In the genomic region with DNA sequence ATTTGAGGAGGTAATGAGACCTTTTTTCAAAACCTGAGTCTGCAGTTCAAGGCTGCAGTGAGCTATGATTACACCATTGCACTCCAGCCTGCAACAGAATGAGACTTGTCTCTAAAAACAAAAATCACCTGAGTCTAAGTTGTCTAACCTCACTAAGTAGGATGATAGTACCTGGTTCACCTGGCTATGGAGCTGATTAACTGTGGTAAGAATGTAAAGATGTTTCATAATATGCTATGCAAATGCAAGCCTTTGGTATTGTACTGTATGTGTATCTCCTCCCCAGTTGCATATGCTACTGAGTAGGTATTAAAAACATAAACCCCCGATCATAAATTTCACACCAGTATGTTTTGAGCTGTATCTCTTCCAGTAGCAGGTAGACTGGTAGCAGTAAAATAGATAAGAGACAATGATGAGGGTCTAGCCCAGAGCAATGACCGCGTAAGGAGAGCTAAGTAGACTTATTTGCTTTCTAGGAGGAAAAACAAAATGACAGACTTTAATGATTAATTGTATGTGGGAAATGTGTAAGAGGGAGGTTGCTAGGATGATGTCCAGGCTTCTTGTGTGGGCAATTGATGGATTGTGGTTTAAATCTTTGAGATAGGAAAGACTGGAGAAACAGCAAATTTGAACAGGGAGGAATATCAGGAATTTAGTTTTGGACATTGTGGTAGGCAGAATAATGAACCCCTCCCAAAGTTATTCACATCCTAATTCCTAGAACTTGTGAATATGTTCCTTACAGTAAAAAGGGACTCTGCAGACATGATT, we compare ENCODE assay signal across 20 cellular contexts. TPM values are rescaled to one million over a fixed set of nuclear protein-coding genes. Genes with fewer than 3 reads are reported as not detected.
DNase-seq lines count a peak whose midpoint lies in the region; ATAC-seq, FAIRE-seq and TF ChIP-seq lines count a peak whose summit lies in the region.
"Had no signal": no experiment of that assay in that cellular context is flagged by ENCODE, and none has a peak within 500 bp of the region (broad histone marks: within the 10 kb centered on the region; RNA-seq: fewer than 3 reads in every experiment).

No MANE protein-coding gene starts in this region.

- no peak for TF ChIP-seq CTCF in bronchial epithelial cell (IDR thresholded peaks at IDR 0.05; ENCODE audit: insufficient read depth, low read length, severe bottlenecking)
- TF ChIP-seq CTCF in nephron (IDR thresholded peaks at IDR 0.05; ENCODE audit: unreplicated experiment in 3 of 3), result no peak

- no peaks in the 10 kb centered on the region for H3K36me3 ChIP-seq in bronchial epithelial cell (ENCODE audit: control insufficient read depth, insufficient read depth, low read length)
- H3K36me3 ChIP-seq: BE2C had no signal

- FAIRE-seq in bronchial epithelial cell (lab: Jason Lieb, UNC), result no peak
- FAIRE-seq: A549, D721Med, G401.6, GM12891 had no signal

- H3K4me3 Mint-ChIP-seq in activated T-helper 1 cell treated with anti-CD3 and anti-CD28 coated beads, Interleukin-12 subunit alpha, Interleukin-12 subunit beta, Interleukin-2, Interleukin-4 antibody, amounts not matched to agents 30 ng/mL and 10 ng/mL and 1 ng/mL, durations not matched to agents 14 hours and 24 hours and 36 hours, result no peak overlapping the region
- no peak overlapping the region for H3K4me3 Mint-ChIP-seq in nephron
- H3K4me3 Mint-ChIP-seq: CD4-positive, alpha-beta memory T cell; H9 had no signal

- H3K36me3 Mint-ChIP-seq in activated T-helper 1 cell treated with anti-CD3 and anti-CD28 coated beads, Interleukin-12 subunit alpha, Interleukin-12 subunit beta, Interleukin-2, Interleukin-4 antibody, amounts not matched to agents 30 ng/mL and 10 ng/mL and 1 ng/mL, durations not matched to agents 14 hours and 24 hours and 36 hours (ENCODE audit: low read depth), result peaks cover 27% of the 10 kb centered on the region
- H3K36me3 Mint-ChIP-seq in nephron (ENCODE audit: low read depth), result no peaks in the 10 kb centered on the region

- DNase-seq in NCI-H526 (lab: John Stamatoyannopoulos, UW), result peak; percentile 20 to 52
- DNase-seq in activated T-helper 1 cell treated with anti-CD3 and anti-CD28 coated beads, Interleukin-12 subunit alpha, Interleukin-12 subunit beta, Interleukin-2, Interleukin-4 antibody, amounts not matched to agents 30 ng/mL and 10 ng/mL and 1 ng/mL, durations not matched to agents 14 hours and 24 hours and 36 hours (ENCODE audit: low spot score), result no peak
- DNase-seq in bronchial epithelial cell (ENCODE audit: low read depth), result peak; percentile 65
- DNase-seq in NCI-H1105 treated with DMSO at 0.1 percent for 48 hours (lab: John Stamatoyannopoulos, UW), result no peak
- DNase-seq in NCI-H2081 treated with DMSO at 0.1 percent for 48 hours (lab: John Stamatoyannopoulos, UW), result no peak
- DNase-seq: BE2C; CD4-positive, alpha-beta memory T cell; COR-L47; DMS153; DMS79 treated with DMSO at 0.1 percent for 48 hours; EL; GOT3; H9 had no signal

- peaks cover 5% of the 10 kb centered on the region for H3K9me3 Mint-ChIP-seq in activated T-helper 1 cell treated with anti-CD3 and anti-CD28 coated beads, Interleukin-12 subunit alpha, Interleukin-12 subunit beta, Interleukin-2, Interleukin-4 antibody, amounts not matched to agents 30 ng/mL and 10 ng/mL and 1 ng/mL, durations not matched to agents 14 hours and 24 hours and 36 hours
- no peaks in the 10 kb centered on the region for H3K9me3 Mint-ChIP-seq in nephron
- H3K9me3 Mint-ChIP-seq: CD4-positive, alpha-beta memory T cell; H9 had no signal

- ATAC-seq in HG02981 (IDR thresholded peaks at IDR 0.05; ENCODE audit: unreplicated experiment), result no peak
- ATAC-seq: A549 had no signal

- no peak overlapping the region for H3K4me3 ChIP-seq in bronchial epithelial cell (ENCODE audit: low read depth, low read length)
- H3K4me3 ChIP-seq: A549 had no signal

- H3K4me1 Mint-ChIP-seq in activated T-helper 1 cell treated with anti-CD3 and anti-CD28 coated beads, Interleukin-12 subunit alpha, Interleukin-12 subunit beta, Interleukin-2, Interleukin-4 antibody, amounts not matched to agents 30 ng/mL and 10 ng/mL and 1 ng/mL, durations not matched to agents 14 hours and 24 hours and 36 hours (ENCODE audit: low read depth), result peaks cover 17% of the 10 kb centered on the region
- peaks cover 55% of the 10 kb centered on the region for H3K4me1 Mint-ChIP-seq in nephron
- H3K4me1 Mint-ChIP-seq: H9 had no signal

- peak overlapping the region; percentile 12 for H3K27ac Mint-ChIP-seq in activated T-helper 1 cell treated with anti-CD3 and anti-CD28 coated beads, Interleukin-12 subunit alpha, Interleukin-12 subunit beta, Interleukin-2, Interleukin-4 antibody, amounts not matched to agents 30 ng/mL and 10 ng/mL and 1 ng/mL, durations not matched to agents 14 hours and 24 hours and 36 hours
- H3K27ac Mint-ChIP-seq in nephron, result peak overlapping the region in 2 of 3 experiments; percentile 3 to 5
- H3K27ac Mint-ChIP-seq: H9 had no signal

- H3K27me3 ChIP-seq in bronchial epithelial cell (ENCODE audit: control insufficient read depth, insufficient read depth, low read length), result no peaks in the 10 kb centered on the region
- H3K27me3 ChIP-seq: BE2C had no signal

- intact Hi-C loops in activated T-helper 1 cell treated with anti-CD3 and anti-CD28 coated beads, Interleukin-12 subunit alpha, Interleukin-12 subunit beta, Interleukin-2, Interleukin-4 antibody, amounts not matched to agents 30 ng/mL and 10 ng/mL and 1 ng/mL, durations not matched to agents 14 hours and 24 hours and 36 hours (cut with micrococcal nuclease), result no loop called here

- peaks cover 10% of the 10 kb centered on the region for H3K27me3 Mint-ChIP-seq in activated T-helper 1 cell treated with anti-CD3 and anti-CD28 coated beads, Interleukin-12 subunit alpha, Interleukin-12 subunit beta, Interleukin-2, Interleukin-4 antibody, amounts not matched to agents 30 ng/mL and 10 ng/mL and 1 ng/mL, durations not matched to agents 14 hours and 24 hours and 36 hours (ENCODE audit: insufficient read depth)
- H3K27me3 Mint-ChIP-seq in nephron (ENCODE audit: low read depth), result no peaks in the 10 kb centered on the region
- H3K27me3 Mint-ChIP-seq: CD4-positive, alpha-beta memory T cell had no signal

RNA-seq across cellular contexts. Expression of a gene that starts 41.6 kb away (rescaled TPM):
- 8.7 and 11.2 TPM in 2 replicates for total RNA-seq in activated T-helper 1 cell treated with anti-CD3 and anti-CD28 coated beads, Interleukin-12 subunit alpha, Interleukin-12 subunit beta, Interleukin-2, Interleukin-4 antibody, amounts not matched to agents 30 ng/mL and 10 ng/mL and 1 ng/mL, durations not matched to agents 14 hours and 24 hours and 36 hours
- total RNA-seq in bronchial epithelial cell, result 48.7 and 91.7 TPM in 2 replicates
- total RNA-seq: HT1080 had no signal

Comparison
In these comparisons a context has a peak if more than half of its experiments do, and no peak if none do; other contexts are left out.
1. DNase-seq: peak in NCI-H526 (2 of 2) and bronchial epithelial cell (single experiment); none in activated T-helper 1 cell treated with anti-CD3 and anti-CD28 coated beads, Interleukin-12 subunit alpha, Interleukin-12 subunit beta, Interleukin-2, Interleukin-4 antibody, amounts not matched to agents 30 ng/mL and 10 ng/mL and 1 ng/mL, durations not matched to agents 14 hours and 24 hours and 36 hours (single experiment), NCI-H1105 treated with DMSO at 0.1 percent for 48 hours (single experiment) and NCI-H2081 treated with DMSO at 0.1 percent for 48 hours (single experiment).